ENCODE assay signal across 8 cellular contexts in the genomic region with DNA sequence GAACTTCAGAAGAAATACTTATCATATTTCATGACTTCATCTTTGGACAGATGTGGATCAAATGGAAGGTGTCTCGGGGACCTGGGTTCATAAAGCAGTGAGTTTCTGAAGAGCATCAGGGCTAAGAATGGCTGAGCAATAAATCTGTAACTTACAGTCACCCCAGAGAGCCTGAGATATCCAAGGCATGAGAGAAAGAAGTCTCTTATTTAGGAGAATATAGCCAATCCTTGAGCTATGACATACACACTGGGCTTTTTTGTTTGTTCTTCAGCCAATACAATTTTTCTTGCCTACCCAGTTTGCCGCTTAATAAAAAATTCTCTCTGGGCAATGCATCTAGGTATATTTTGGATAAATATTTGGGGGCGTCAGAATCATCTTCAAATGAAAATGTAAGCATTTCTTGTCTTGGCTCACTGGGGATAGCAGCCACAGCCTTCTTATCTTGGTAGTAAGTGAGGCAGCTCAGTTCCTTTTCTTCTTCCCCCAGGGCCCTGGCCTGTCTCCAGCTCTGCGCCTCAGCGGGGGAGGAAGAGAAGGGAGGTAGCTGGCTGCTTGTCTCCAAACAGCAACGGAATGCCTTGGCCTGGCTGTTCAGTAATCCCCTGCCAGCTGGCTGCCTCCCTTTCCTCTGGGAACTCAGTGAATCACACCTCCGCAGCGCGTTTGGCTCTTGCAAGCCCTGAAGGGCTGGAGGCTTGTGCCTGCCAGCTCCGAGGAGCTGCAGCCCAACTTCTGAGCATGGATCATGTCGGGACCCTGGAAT.
DNase-seq lines count a peak whose midpoint lies in the region; ATAC-seq and TF ChIP-seq lines count a peak whose summit lies in the region.

No MANE protein-coding gene starts in this region.

- H3K36me3 ChIP-seq in heart right ventricle, result no peaks in the 10 kb centered on the region

- peaks cover 5 to 29% (median 24%) of the 10 kb centered on the region in 9 donors for H3K4me1 ChIP-seq in heart right ventricle

- H3K9me3 ChIP-seq in heart right ventricle, result no peaks in the 10 kb centered on the region

- no peaks in the 10 kb centered on the region for H3K9me3 Mint-ChIP-seq in activated CD4-positive, alpha-beta T cell treated with anti-CD3 and anti-CD28 coated beads, Interleukin-2, amount 10 ng/mL, durations not matched to agents 24 days and 14 days

- H3K4me1 Mint-ChIP-seq in activated CD4-positive, alpha-beta T cell treated with anti-CD3 and anti-CD28 coated beads, Interleukin-2, amount 10 ng/mL, durations not matched to agents 24 days and 14 days, result no peaks in the 10 kb centered on the region

- peak overlapping the region in 1 of 10 donors; percentile 13 for H3K4me3 ChIP-seq in heart right ventricle

- peaks cover 0 to 31% (median 16%) of the 10 kb centered on the region in 7 donors for H3K27me3 ChIP-seq in heart right ventricle

- no peak overlapping the region for H3K27ac Mint-ChIP-seq in activated CD4-positive, alpha-beta T cell treated with anti-CD3 and anti-CD28 coated beads, Interleukin-2, amount 10 ng/mL, durations not matched to agents 24 days and 14 days

- peaks cover 14% of the 10 kb centered on the region for H3K27me3 Mint-ChIP-seq in activated CD4-positive, alpha-beta T cell treated with anti-CD3 and anti-CD28 coated beads, Interleukin-2, amount 10 ng/mL, durations not matched to agents 24 days and 14 days

- no peaks in the 10 kb centered on the region for H3K36me3 Mint-ChIP-seq in activated CD4-positive, alpha-beta T cell treated with anti-CD3 and anti-CD28 coated beads, Interleukin-2, amount 10 ng/mL, durations not matched to agents 24 days and 14 days (ENCODE audit: low read depth)

- intact Hi-C loops in heart right ventricle (cut with DNase I), result no loop called here
- intact Hi-C loops in activated CD4-positive, alpha-beta T cell treated with anti-CD3 and anti-CD28 coated beads, Interleukin-2, amount 10 ng/mL, durations not matched to agents 24 days and 14 days (cut with micrococcal nuclease), result no loop called here

- DNase-seq in HS-27A (ENCODE audit: low read depth) (peak; percentile 64), amniotic epithelial cell (ENCODE audit: low read depth) (peak; percentile 100), heart right ventricle (peak; percentile 91 to 93), putamen (ENCODE audit: low spot score) (peak; percentile 78)
- no peak for DNase-seq in activated CD4-positive, CD25-positive, alpha-beta regulatory T cell treated with anti-CD3 and anti-CD28 coated beads, Interleukin-2, amount 50 U/mL, for 72 hours
- no peak for DNase-seq in activated CD4-positive, alpha-beta T cell treated with anti-CD3 and anti-CD28 coated beads, Interleukin-2, amount 10 ng/mL, durations not matched to agents 24 days and 14 days
- no peak for DNase-seq in stimulated activated naive CD8-positive, alpha-beta T cell treated with anti-CD3 and anti-CD28 coated beads, Interleukin-15, Interleukin-2, amounts not matched to agents 100 U/mL and 50 U/mL, for 24 hours
- DNase-seq in activated CD4-positive, alpha-beta T cell treated with anti-CD3 and anti-CD28 coated beads for 4 hours, result no peak

- TF ChIP-seq CTCF in heart right ventricle (IDR thresholded peaks at IDR 0.05), result no peak

- peak; percentile 96 to 99 (median 99) for ATAC-seq in heart right ventricle
- no peak for ATAC-seq in stimulated activated naive CD8-positive, alpha-beta T cell treated with anti-CD3 and anti-CD28 coated beads, Interleukin-15, Interleukin-2, amounts not matched to agents 100 U/mL and 50 U/mL, for 24 hours

- H3K27ac ChIP-seq in heart right ventricle, result no peak overlapping the region

- no peak overlapping the region for H3K4me3 Mint-ChIP-seq in activated CD4-positive, alpha-beta T cell treated with anti-CD3 and anti-CD28 coated beads, Interleukin-2, amount 10 ng/mL, durations not matched to agents 24 days and 14 days

- 9 to 14% methylated on average over 10 to 11 of the region's 11 CpGs for WGBS in heart right ventricle, 2 donors

Comparison
In these comparisons a context has a peak if more than half of its experiments do, and no peak if none do; other contexts are left out.
1. DNase-seq: peak in HS-27A (single experiment), amniotic epithelial cell (single experiment), heart right ventricle (2 of 2) and putamen (single experiment); none in activated CD4-positive, CD25-positive, alpha-beta regulatory T cell treated with anti-CD3 and anti-CD28 coated beads, Interleukin-2, amount 50 U/mL, for 72 hours (single experiment), activated CD4-positive, alpha-beta T cell treated with anti-CD3 and anti-CD28 coated beads, Interleukin-2, amount 10 ng/mL, durations not matched to agents 24 days and 14 days (single experiment), stimulated activated naive CD8-positive, alpha-beta T cell treated with anti-CD3 and anti-CD28 coated beads, Interleukin-15, Interleukin-2, amounts not matched to agents 100 U/mL and 50 U/mL, for 24 hours (single experiment) and activated CD4-positive, alpha-beta T cell treated with anti-CD3 and anti-CD28 coated beads for 4 hours (0 of 2).